Comparison of ENCODE assay signal across 21 cellular contexts in genomic region chr6:149035806-149036205, GRCh38.
A peak's percentile ranks its signal among the peaks of the same experiment; 100 is the strongest.
DNase-seq lines count a peak whose midpoint lies in the region; ATAC-seq and TF ChIP-seq lines count a peak whose summit lies in the region.
"Had no signal": no experiment of that assay in that cellular context is flagged by ENCODE, and none has a peak within 500 bp of the region (broad histone marks: within the 10 kb centered on the region; RNA-seq: fewer than 3 reads in every experiment).

No MANE protein-coding gene starts in this region.

- H3K4me2 ChIP-seq in DND-41 (ENCODE audit: insufficient read depth, low read length), result no peak overlapping the region
- no peak overlapping the region for H3K4me2 ChIP-seq in IMR-90 (ENCODE audit: low read depth, low read length)
- H3K4me2 ChIP-seq in Karpas-422 (ENCODE audit: low read depth, low read length, poor library complexity, severe bottlenecking), result no peak overlapping the region
- H3K4me2 ChIP-seq: SK-N-SH had no signal

- TF ChIP-seq CTCF in DND-41 (IDR thresholded peaks at IDR 0.05; ENCODE audit: borderline replicate concordance, extremely low read depth, low read length, poor library complexity, severe bottlenecking) (no peak), IMR-90 (conservative IDR thresholded peaks at IDR 0.05; ENCODE audit: low read depth, low read length) (no peak), osteocyte (IDR thresholded peaks at IDR 0.05) (no peak)

- intact Hi-C loops in IMR-90 (cut with micrococcal nuclease), result loop anchor here (2.0 to 10.0 kb wide), 2 partner anchors 45 to 179 kb away; no protein-coding TSS in a partner anchor

- no peaks in the 10 kb centered on the region for H3K27me3 Mint-ChIP-seq in osteocyte (ENCODE audit: unreplicated experiment)

- H3K9me3 Mint-ChIP-seq in osteocyte (ENCODE audit: unreplicated experiment), result no peaks in the 10 kb centered on the region
- H3K9me3 Mint-ChIP-seq: CD8-positive, alpha-beta memory T cell had no signal

- H3K4me1 ChIP-seq in DND-41 (ENCODE audit: insufficient read depth, low read length) (peaks cover 37% of the 10 kb centered on the region), IMR-90 (ENCODE audit: control insufficient read depth, insufficient read depth, low read length) (peaks cover 30% of the 10 kb centered on the region), Karpas-422 (ENCODE audit: low read length) (0 out of 2 replicates have a peak, but pooled peaks cover 2% of the 10 kb centered on the region)
- H3K4me1 ChIP-seq: BE2C had no signal

- peak overlapping the region; percentile 48 for H2AK9ac ChIP-seq in IMR-90 (replicated peaks; ENCODE audit: low read depth, low read length, poor library complexity)

- no peaks in the 10 kb centered on the region for H3K9me2 ChIP-seq in Karpas-422 (replicated peaks; ENCODE audit: insufficient read depth, low read length)
- H3K9me2 ChIP-seq: SK-N-SH had no signal

- BruUV-seq in IMR-90 (replicated peaks; lab: Mats Ljungman, UMichigan), result no TSS peak

- no peak overlapping the region for H3K23ac ChIP-seq in IMR-90 (ENCODE audit: low read depth, low read length)

- peaks cover 15% of the 10 kb centered on the region for H3K9me1 ChIP-seq in IMR-90 (ENCODE audit: insufficient read depth, low read length)

- peaks cover 5% of the 10 kb centered on the region for H3K36me3 Mint-ChIP-seq in osteocyte (ENCODE audit: unreplicated experiment)
- H3K36me3 Mint-ChIP-seq: CD14-positive monocyte had no signal

- H3K79me2 ChIP-seq in DND-41 (ENCODE audit: insufficient read depth, low read length) (no peaks in the 10 kb centered on the region), Karpas-422 (ENCODE audit: low read length) (no peaks in the 10 kb centered on the region)

- DNase-seq in DND-41 (no peak), IMR-90 (no peak), fibroblast of peridontal ligament (ENCODE audit: extremely low read depth) (peak; percentile 16), osteocyte (ENCODE audit: extremely low spot score, unreplicated experiment) (no peak), Karpas-422 (no peak), NCI-H345 (lab: John Stamatoyannopoulos, UW) (no peak)
- DNase-seq: BE2C; CD8-positive, alpha-beta memory T cell; Kasumi-1; NCI-H1092 treated with DMSO at 0.1 percent for 48 hours; NCI-H1436; NCI-H187; NCI-H2171 treated with DMSO at 0.1 percent for 48 hours; NCI-H524; NCI-H748 treated with DMSO at 0.1 percent for 48 hours; PC-3; SK-N-SH had no signal

- no peaks in the 10 kb centered on the region for H3K9me3 ChIP-seq in DND-41 (ENCODE audit: insufficient read depth, low read length, severe bottlenecking)
- H3K9me3 ChIP-seq in IMR-90 (ENCODE audit: control insufficient read depth, insufficient read depth, low read length), result no peaks in the 10 kb centered on the region
- H3K9me3 ChIP-seq in Karpas-422 (ENCODE audit: low read length), result no peaks in the 10 kb centered on the region
- H3K9me3 ChIP-seq: BE2C, SK-N-SH had no signal

- CTCF ChIA-PET in IMR-90 (lab: Yijun Ruan, JAX), result interaction anchor here (0.7 kb wide), 1 partner anchor 9 kb away, joined by 3 read pairs; no protein-coding TSS in a partner anchor

- H3K27ac Mint-ChIP-seq in osteocyte (ENCODE audit: unreplicated experiment), result peak overlapping the region; percentile 97

- dilution Hi-C loops in IMR-90 (cut with HindIII; ENCODE audit: low sequenced_read_pairs, unreplicated experiment), result no loop called here

- no peak overlapping the region; the same call in 1 of the 2 replicates for H3K14ac ChIP-seq in IMR-90 (replicated peaks; ENCODE audit: low read depth, low read length)

- H2AK5ac ChIP-seq in IMR-90 (ENCODE audit: low read depth, low read length), result peak overlapping the region; percentile 67; the same call in 1 of the 2 replicates

- H3K56ac ChIP-seq in IMR-90 (ENCODE audit: extremely low read depth, insufficient read depth, low read length), result no peak overlapping the region

- peak overlapping the region; percentile 16; the same call in 1 of the 2 replicates for H2BK120ac ChIP-seq in IMR-90 (ENCODE audit: low read depth, low read length)

- H3K18ac ChIP-seq in IMR-90 (ENCODE audit: low read depth, low read length), result no peak overlapping the region

- H4K91ac ChIP-seq in IMR-90 (ENCODE audit: insufficient read depth, low read depth, low read length), result peak overlapping the region; percentile 50; the same call in 1 of the 2 replicates

- H3K36me3 ChIP-seq in DND-41 (ENCODE audit: insufficient read depth, low read length), result no peaks in the 10 kb centered on the region
- H3K36me3 ChIP-seq in IMR-90 (ENCODE audit: control insufficient read depth, insufficient read depth, low read length), result no peaks in the 10 kb centered on the region
- H3K36me3 ChIP-seq in Karpas-422 (ENCODE audit: insufficient read depth, low read length), result no peaks in the 10 kb centered on the region
- H3K36me3 ChIP-seq: BE2C had no signal

- POLR2A ChIA-PET in IMR-90 (lab: Charles Lee; ENCODE audit: unreplicated experiment), result no interaction called here

- no peak overlapping the region; the same call in 1 of the 2 replicates for H2BK20ac ChIP-seq in IMR-90 (ENCODE audit: low read depth, low read length)

- no peak overlapping the region; the same call in 1 of the 2 replicates for H4K5ac ChIP-seq in IMR-90 (ENCODE audit: low read depth, low read length)

- peak overlapping the region; percentile 34; the same call in 2 of the 3 replicates for H2BK15ac ChIP-seq in IMR-90 (ENCODE audit: low read depth, low read length)

- H4K20me1 ChIP-seq in DND-41 (ENCODE audit: insufficient read depth, low read length), result no peaks in the 10 kb centered on the region
- H4K20me1 ChIP-seq in IMR-90 (ENCODE audit: insufficient read depth, low read length), result no peaks in the 10 kb centered on the region
- no peaks in the 10 kb centered on the region for H4K20me1 ChIP-seq in Karpas-422 (ENCODE audit: insufficient read depth, low read depth, low read length)

- no peak for ATAC-seq in DND-41 (ENCODE audit: insufficient read depth, low read depth)
- ATAC-seq in IMR-90 (ENCODE audit: low read depth), result no peak
- no peak for ATAC-seq in GM21381 (IDR thresholded peaks at IDR 0.05; ENCODE audit: unreplicated experiment)
- no peak for ATAC-seq in GM19455 (IDR thresholded peaks at IDR 0.05; ENCODE audit: unreplicated experiment)
- ATAC-seq: HCT116, PC-3 had no signal

- in situ Hi-C loops in IMR-90 (cut with MboI; ENCODE audit: low sequenced_read_pairs), result no loop called here

- H2AFZ ChIP-seq in DND-41 (ENCODE audit: low read depth, low read length) (no peak overlapping the region), IMR-90 (replicated peaks; ENCODE audit: low read length, poor library complexity) (no peak overlapping the region), Karpas-422 (ENCODE audit: low read length) (no peak overlapping the region)

- TF ChIP-seq RAD21 in IMR-90 (IDR thresholded peaks at IDR 0.05; ENCODE audit: low read length), result no peak

- H4K8ac ChIP-seq in IMR-90 (ENCODE audit: low read depth in 2 of 2, low read length in 2 of 2), result peak overlapping the region in 1 of 2 experiments; percentile 46; a peak in 2 of 4 replicates

- H3K4me3 ChIP-seq in DND-41 (ENCODE audit: low read depth in 1 of 2, low read length in 2 of 2), result no peak overlapping the region
- no peak overlapping the region for H3K4me3 ChIP-seq in IMR-90 (ENCODE audit: insufficient read depth, low read depth, low read length)
- no peak overlapping the region for H3K4me3 ChIP-seq in Karpas-422 (ENCODE audit: low read length)

- no peak overlapping the region for H2BK5ac ChIP-seq in IMR-90 (ENCODE audit: low read depth, low read length, poor library complexity, severe bottlenecking)

- H3K27ac ChIP-seq in DND-41 (ENCODE audit: low read length), result 0 out of 2 replicates have a peak overlapping the region, but pooled peaks have one; percentile 18
- no peak overlapping the region for H3K27ac ChIP-seq in IMR-90 (ENCODE audit: insufficient read depth, low read length)
- no peak overlapping the region for H3K27ac ChIP-seq in Karpas-422 (ENCODE audit: low read length)

- H3K79me1 ChIP-seq in IMR-90 (ENCODE audit: low read depth in 1 of 2, low read length in 2 of 2), result peaks cover 0 to 6% of the 10 kb centered on the region in 2 experiments; a peak in 1 of 4 replicates

- peak overlapping the region; percentile 26 for H3K4ac ChIP-seq in IMR-90 (ENCODE audit: low read depth, low read length)

- H3K9ac ChIP-seq in DND-41 (ENCODE audit: low read depth, low read length) (no peak overlapping the region), IMR-90 (ENCODE audit: low read depth, low read length) (no peak overlapping the region), Karpas-422 (ENCODE audit: low read length) (no peak overlapping the region)
- H3K9ac ChIP-seq: SK-N-SH had no signal

- no peak overlapping the region for H3K4me3 Mint-ChIP-seq in osteocyte (ENCODE audit: unreplicated experiment)
- H3K4me3 Mint-ChIP-seq: CD14-positive monocyte; CD8-positive, alpha-beta memory T cell had no signal

- no peaks in the 10 kb centered on the region for H3K27me3 ChIP-seq in DND-41 (ENCODE audit: insufficient read depth, low read length, poor library complexity)
- H3K27me3 ChIP-seq in IMR-90 (ENCODE audit: control insufficient read depth, insufficient read depth, low read length), result no peaks in the 10 kb centered on the region
- no peaks in the 10 kb centered on the region; the same call in 1 of the 2 replicates for H3K27me3 ChIP-seq in Karpas-422 (ENCODE audit: low read length)
- H3K27me3 ChIP-seq: BE2C had no signal

- 50% methylated on average over 1 of the region's 4 CpGs; no CpG with 5 or more reads in 1 of the 2 experiments for WGBS in IMR-90 (ENCODE audit: extremely low coverage in 2 of 2, insufficient read length in 1 of 2), 2 experiments

- no peak for TF ChIP-seq POLR2A in IMR-90 (IDR thresholded peaks at IDR 0.05; ENCODE audit: low read depth, low read length)

- peaks cover 76% of the 10 kb centered on the region for H3K4me1 Mint-ChIP-seq in osteocyte (ENCODE audit: unreplicated experiment)

TF ChIP-seq in IMR-90, 13 proteins besides CTCF, POLR2A, EP300 and RAD21 (continues in another document):
- TF ChIP-seq ELK1 (IDR thresholded peaks at IDR 0.05; ENCODE audit: borderline replicate concordance, low read depth, low read length) (no peak), NFE2L2 (IDR thresholded peaks at IDR 0.05; ENCODE audit: low read depth, low read length) (no peak), FOS (IDR thresholded peaks at IDR 0.05; ENCODE audit: low read depth, low read length) (no peak), MAFK (IDR thresholded peaks at IDR 0.05; ENCODE audit: low read depth, low read length) (no peak), RCOR1 (IDR thresholded peaks at IDR 0.05; ENCODE audit: insufficient replicate concordance, low read length) (no peak)
